In genomic region chr12:113971392-113971791, GRCh38 we compare ENCODE assay signal across 34 cellular contexts.
"Had no signal": no experiment of that assay in that cellular context is flagged by ENCODE, and none has a peak within 500 bp of the region (broad histone marks: within the 10 kb centered on the region; RNA-seq: fewer than 3 reads in every experiment).

No MANE protein-coding gene starts in this region.

- H3K9me3 ChIP-seq: ascending aorta, colonic mucosa had no signal

- H3K4me3 ChIP-seq: ascending aorta, cardiac muscle cell, colonic mucosa had no signal

- ATAC-seq: activated CD8-positive, alpha-beta T cell treated with anti-CD3 and anti-CD28 coated beads for 36 hours; activated naive CD4-positive, alpha-beta T cell treated with anti-CD3 and anti-CD28 coated beads, Interleukin-2, amount 50 U/mL, for 72 hours had no signal

- H3K36me3 Mint-ChIP-seq: activated CD4-positive, alpha-beta memory T cell treated with anti-CD3 and anti-CD28 coated beads for 36 hours; activated naive CD4-positive, alpha-beta T cell treated with anti-CD3 and anti-CD28 coated beads, Interleukin-2, amount 50 U/mL, for 72 hours; activated naive CD8-positive, alpha-beta T cell treated with anti-CD3 and anti-CD28 coated beads for 36 hours; brain had no signal

- H3K36me3 ChIP-seq: ascending aorta, cardiac muscle cell, colonic mucosa had no signal

- DNase-seq: activated B cell treated with CpG ODN at 0.5 μM for 24 hours; activated CD4-positive, alpha-beta memory T cell treated with anti-CD3 and anti-CD28 coated beads for 36 hours; activated CD4-positive, alpha-beta T cell treated with anti-CD3 and anti-CD28 coated beads for 4 hours; activated CD4-positive, alpha-beta T cell treated with anti-CD3 and anti-CD28 coated beads, Interleukin-2, amount 10 ng/mL, durations not matched to agents 24 days and 14 days; activated CD4-positive, alpha-beta T cell treated with anti-CD3 and anti-CD28 coated beads, Interleukin-2, amount 50 U/mL, for 1 hour; activated CD4-positive, alpha-beta T cell treated with anti-CD3 and anti-CD28 coated beads, Interleukin-2, amount 50 U/mL, for 4 hours; activated CD4-positive, CD25-positive, alpha-beta regulatory T cell treated with anti-CD3 and anti-CD28 coated beads, Interleukin-2, amount 50 U/mL, for 72 hours; activated CD8-positive, alpha-beta memory T cell treated with anti-CD3 and anti-CD28 coated beads, Interleukin-2, amount 50 U/mL, for 4 hours; activated CD8-positive, alpha-beta T cell treated with anti-CD3 and anti-CD28 coated beads for 36 hours; activated effector memory CD4-positive, alpha-beta T cell treated with anti-CD3 and anti-CD28 coated beads, Interleukin-2, amount 50 U/mL, for 16 hours; activated gamma-delta T cell treated with Interleukin-2 at 50 U/mL for 16 hours; activated naive CD4-positive, alpha-beta T cell; activated naive CD4-positive, alpha-beta T cell treated with anti-CD3 and anti-CD28 coated beads for 36 hours; activated naive CD4-positive, alpha-beta T cell treated with anti-CD3 and anti-CD28 coated beads, Interleukin-2, amount 50 U/mL, for 16 hours; activated naive CD8-positive, alpha-beta T cell treated with anti-CD3 and anti-CD28 coated beads for 36 hours; activated T-cell treated with anti-CD3 and anti-CD28 coated beads, Interleukin-2, amount 50 U/mL, for 24 hours; activated T-cell treated with anti-CD3 and anti-CD28 coated beads, Interleukin-2, amount 50 U/mL, for 48 hours; amygdala; anterior cingulate cortex; caudate nucleus; cerebellar nuclear complex; colonic mucosa; T-helper 2 cell; T-helper 9 cell had no signal

- H3K4me3 Mint-ChIP-seq: activated B cell treated with CpG ODN at 0.5 μM for 24 hours; activated CD4-positive, alpha-beta memory T cell treated with anti-CD3 and anti-CD28 coated beads for 36 hours; activated CD4-positive, alpha-beta T cell treated with anti-CD3 and anti-CD28 coated beads, Interleukin-2, amount 10 ng/mL, durations not matched to agents 24 days and 14 days; activated CD8-positive, alpha-beta T cell treated with anti-CD3 and anti-CD28 coated beads for 36 hours; activated naive CD4-positive, alpha-beta T cell treated with anti-CD3 and anti-CD28 coated beads for 36 hours; activated naive CD8-positive, alpha-beta T cell treated with anti-CD3 and anti-CD28 coated beads for 36 hours; activated T-cell treated with anti-CD3 and anti-CD28 coated beads, Interleukin-2, amount 50 U/mL, for 24 hours; brain; central memory CD8-positive, alpha-beta T cell; T-helper 1 cell treated with Interleukin-12 subunit alpha and Interleukin-12 subunit beta and Interleukin-4 antibody, amounts not matched to agents 30 μg/mL and 1 μg/mL, for 36 hours; T-helper 2 cell treated with Interferon-gamma antibody and Interleukin-4, amounts not matched to agents 5 μg/mL and 100 μg/mL, for 36 hours had no signal

- H3K27ac Mint-ChIP-seq: activated B cell treated with CpG ODN at 0.5 μM for 24 hours; activated CD4-positive, alpha-beta memory T cell treated with anti-CD3 and anti-CD28 coated beads for 36 hours; activated CD4-positive, alpha-beta T cell treated with anti-CD3 and anti-CD28 coated beads, Interleukin-2, amount 10 ng/mL, durations not matched to agents 24 days and 14 days; activated CD8-positive, alpha-beta T cell treated with anti-CD3 and anti-CD28 coated beads for 36 hours; activated naive CD4-positive, alpha-beta T cell treated with anti-CD3 and anti-CD28 coated beads for 36 hours; activated naive CD4-positive, alpha-beta T cell treated with anti-CD3 and anti-CD28 coated beads, Interleukin-2, amount 50 U/mL, for 72 hours; activated naive CD8-positive, alpha-beta T cell treated with anti-CD3 and anti-CD28 coated beads for 36 hours; activated T-cell treated with anti-CD3 and anti-CD28 coated beads, Interleukin-2, amount 50 U/mL, for 24 hours; brain; T-helper 1 cell treated with Interleukin-12 subunit alpha and Interleukin-12 subunit beta and Interleukin-4 antibody, amounts not matched to agents 30 μg/mL and 1 μg/mL, for 36 hours; T-helper 2 cell treated with Interferon-gamma antibody and Interleukin-4, amounts not matched to agents 5 μg/mL and 100 μg/mL, for 36 hours had no signal

- H3K9me3 Mint-ChIP-seq: activated B cell treated with CpG ODN at 0.5 μM for 24 hours; activated CD4-positive, alpha-beta memory T cell treated with anti-CD3 and anti-CD28 coated beads for 36 hours; activated CD4-positive, alpha-beta T cell treated with anti-CD3 and anti-CD28 coated beads, Interleukin-2, amount 10 ng/mL, durations not matched to agents 24 days and 14 days; activated CD8-positive, alpha-beta T cell treated with anti-CD3 and anti-CD28 coated beads for 36 hours; activated naive CD4-positive, alpha-beta T cell treated with anti-CD3 and anti-CD28 coated beads for 36 hours; activated naive CD4-positive, alpha-beta T cell treated with anti-CD3 and anti-CD28 coated beads, Interleukin-2, amount 50 U/mL, for 72 hours; activated naive CD8-positive, alpha-beta T cell treated with anti-CD3 and anti-CD28 coated beads for 36 hours; activated T-cell treated with anti-CD3 and anti-CD28 coated beads, Interleukin-2, amount 50 U/mL, for 24 hours; central memory CD8-positive, alpha-beta T cell; T-helper 1 cell treated with Interleukin-12 subunit alpha and Interleukin-12 subunit beta and Interleukin-4 antibody, amounts not matched to agents 30 μg/mL and 1 μg/mL, for 36 hours; T-helper 2 cell treated with Interferon-gamma antibody and Interleukin-4, amounts not matched to agents 5 μg/mL and 100 μg/mL, for 36 hours had no signal

- FAIRE-seq: bronchial epithelial cell, TTC549 had no signal

- H3K27ac ChIP-seq: ascending aorta, cardiac muscle cell, colonic mucosa, VCaP had no signal

- H3K27me3 ChIP-seq: ascending aorta, colonic mucosa had no signal

- H3K4me1 ChIP-seq: ascending aorta, colonic mucosa had no signal
